In genomic region chr20:61092199-61092598, GRCh38 we compare ENCODE assay signal across 15 cellular contexts.
"Had no signal": no experiment of that assay in that cellular context is flagged by ENCODE, and none has a peak within 500 bp of the region (broad histone marks: within the 10 kb centered on the region; RNA-seq: fewer than 3 reads in every experiment).

No MANE protein-coding gene starts in this region.

- ATAC-seq: effector memory CD8-positive, alpha-beta T cell; gastrocnemius medialis; heart right ventricle; naive thymus-derived CD4-positive, alpha-beta T cell; pancreas; right cardiac atrium had no signal

- DNase-seq: effector memory CD8-positive, alpha-beta T cell; gastrocnemius medialis; heart right ventricle; kidney glomerular epithelial cell; mesendoderm; naive thymus-derived CD4-positive, alpha-beta T cell; nephron progenitor cell; nucleus accumbens; pancreas; right cardiac atrium; small intestine; stimulated activated CD4-positive, alpha-beta T cell treated with anti-CD3 and anti-CD28 coated beads, Interleukin-12 subunit alpha, Interleukin-12 subunit beta, amount 100 ng/mL, for 4 hours; tibial artery; upper lobe of left lung; uterus had no signal
